Comparison of ENCODE assay signal across 24 cellular contexts in genomic region chr5:5381259-5382006, GRCh38. TPM values are rescaled to one million over a fixed set of nuclear protein-coding genes. Genes with fewer than 3 reads are reported as not detected.
DNase-seq lines count a peak whose midpoint lies in the region; ATAC-seq and FAIRE-seq lines count a peak whose summit lies in the region.
"Had no signal": no experiment of that assay in that cellular context is flagged by ENCODE, and none has a peak within 500 bp of the region (broad histone marks: within the 10 kb centered on the region; RNA-seq: fewer than 3 reads in every experiment).

No MANE protein-coding gene starts in this region.

- no peaks in the 10 kb centered on the region for H3K36me3 Mint-ChIP-seq in T-helper 2 cell treated with Interferon-gamma antibody and Interleukin-4, amounts not matched to agents 5 μg/mL and 100 μg/mL, for 36 hours (ENCODE audit: low read depth)

- no peaks in the 10 kb centered on the region for H3K9me3 Mint-ChIP-seq in T-helper 2 cell treated with Interferon-gamma antibody and Interleukin-4, amounts not matched to agents 5 μg/mL and 100 μg/mL, for 36 hours
- H3K9me3 Mint-ChIP-seq: activated CD4-positive, alpha-beta T cell treated with anti-CD3 and anti-CD28 coated beads, Interleukin-2, amount 10 ng/mL, durations not matched to agents 7 days and 5 days; CD4-positive, alpha-beta T cell; stimulated activated naive CD8-positive, alpha-beta T cell treated with anti-CD3 and anti-CD28 coated beads, Interleukin-15, Interleukin-2, amounts not matched to agents 100 ng/mL and 50 ng/mL, for 24 hours; T-helper 1 cell treated with Interleukin-12 subunit alpha and Interleukin-12 subunit beta and Interleukin-4 antibody, amounts not matched to agents 30 μg/mL and 1 μg/mL, for 36 hours had no signal

- no peak overlapping the region for H3K27ac Mint-ChIP-seq in T-helper 2 cell treated with Interferon-gamma antibody and Interleukin-4, amounts not matched to agents 5 μg/mL and 100 μg/mL, for 36 hours
- H3K27ac Mint-ChIP-seq: activated CD4-positive, alpha-beta T cell treated with anti-CD3 and anti-CD28 coated beads, Interleukin-2, amount 10 ng/mL, durations not matched to agents 7 days and 5 days; CD4-positive, alpha-beta T cell; stimulated activated naive CD8-positive, alpha-beta T cell treated with anti-CD3 and anti-CD28 coated beads, Interleukin-15, Interleukin-2, amounts not matched to agents 100 ng/mL and 50 ng/mL, for 24 hours; T-helper 1 cell treated with Interleukin-12 subunit alpha and Interleukin-12 subunit beta and Interleukin-4 antibody, amounts not matched to agents 30 μg/mL and 1 μg/mL, for 36 hours had no signal

- DNase-seq in M059J (ENCODE audit: low read depth) (peak; percentile 11), astrocyte of the hippocampus (ENCODE audit: low read depth, low spot score) (peak; percentile 35), renal cortical epithelial cell (ENCODE audit: low read depth) (peak; percentile 71), NOMO-1 (lab: John Stamatoyannopoulos, UW; ENCODE audit: unreplicated experiment in 2 of 2) (no peak)
- no peak for DNase-seq in T-helper 2 cell treated with Interferon-gamma antibody and Interleukin-4, amounts not matched to agents 5 μg/mL and 100 μg/mL, for 36 hours (ENCODE audit: low spot score)
- DNase-seq: activated CD4-positive, alpha-beta T cell treated with anti-CD3 and anti-CD28 coated beads, Interleukin-2, amount 10 ng/mL, durations not matched to agents 7 days and 5 days; activated naive CD4-positive, alpha-beta T cell treated with Interleukin-2 at 50 U/mL for 16 hours; activated T-cell treated with anti-CD3 and anti-CD28 coated beads, Interleukin-2, amount 50 U/mL, for 48 hours; adrenal gland; CD4-positive, alpha-beta T cell; head of caudate nucleus; IMR-90; mesenchymal stem cell; MG63; NCI-H1417; NCI-H2107; NCI-H446 treated with DMSO at 0.1 percent for 48 hours; NK-92 treated with Interleukin-12 subunit alpha and Interleukin-12 subunit beta, amount 100 ng/mL, for 24 hours; nucleus accumbens; right cardiac atrium had no signal

- no peaks in the 10 kb centered on the region for H3K4me1 Mint-ChIP-seq in T-helper 2 cell treated with Interferon-gamma antibody and Interleukin-4, amounts not matched to agents 5 μg/mL and 100 μg/mL, for 36 hours (ENCODE audit: low read depth)
- H3K4me1 Mint-ChIP-seq: activated CD4-positive, alpha-beta T cell treated with anti-CD3 and anti-CD28 coated beads, Interleukin-2, amount 10 ng/mL, durations not matched to agents 7 days and 5 days had no signal

- ATAC-seq in GM21447 (IDR thresholded peaks at IDR 0.05; ENCODE audit: unreplicated experiment): no peak

- H3K4me3 Mint-ChIP-seq in T-helper 2 cell treated with Interferon-gamma antibody and Interleukin-4, amounts not matched to agents 5 μg/mL and 100 μg/mL, for 36 hours: no peak overlapping the region
- H3K4me3 Mint-ChIP-seq: activated CD4-positive, alpha-beta T cell treated with anti-CD3 and anti-CD28 coated beads, Interleukin-2, amount 10 ng/mL, durations not matched to agents 7 days and 5 days; CD4-positive, alpha-beta T cell; stimulated activated naive CD8-positive, alpha-beta T cell treated with anti-CD3 and anti-CD28 coated beads, Interleukin-15, Interleukin-2, amounts not matched to agents 100 ng/mL and 50 ng/mL, for 24 hours; T-helper 1 cell treated with Interleukin-12 subunit alpha and Interleukin-12 subunit beta and Interleukin-4 antibody, amounts not matched to agents 30 μg/mL and 1 μg/mL, for 36 hours had no signal

- peak; percentile 5 for FAIRE-seq in islet of Langerhans (lab: Jason Lieb, UNC)

- no peaks in the 10 kb centered on the region for H3K27me3 Mint-ChIP-seq in T-helper 2 cell treated with Interferon-gamma antibody and Interleukin-4, amounts not matched to agents 5 μg/mL and 100 μg/mL, for 36 hours (ENCODE audit: low read depth)
- H3K27me3 Mint-ChIP-seq: activated CD4-positive, alpha-beta T cell treated with anti-CD3 and anti-CD28 coated beads, Interleukin-2, amount 10 ng/mL, durations not matched to agents 7 days and 5 days; CD4-positive, alpha-beta T cell; stimulated activated naive CD8-positive, alpha-beta T cell treated with anti-CD3 and anti-CD28 coated beads, Interleukin-15, Interleukin-2, amounts not matched to agents 100 ng/mL and 50 ng/mL, for 24 hours had no signal

RNA-seq across cellular contexts. Expression of gene ICE1, which starts 41.0 kb away (rescaled TPM):
- 13.1 and 20.8 TPM in 2 replicates for total RNA-seq in M059J (2014; rRNA removed; shearing (Covaris generic))
- 30.0 and 47.1 TPM in 2 replicates for total RNA-seq in renal cortical epithelial cell

Comparison
In these comparisons a context has a peak if more than half of its experiments do, and no peak if none do; other contexts are left out.
1. DNase-seq: peak in M059J (single experiment), astrocyte of the hippocampus (single experiment) and renal cortical epithelial cell (single experiment); none in NOMO-1 (0 of 2) and T-helper 2 cell treated with Interferon-gamma antibody and Interleukin-4, amounts not matched to agents 5 μg/mL and 100 μg/mL, for 36 hours (single experiment).